25 cellular contexts compared by ENCODE assay signal in genomic region chrX:20471483-20471882, GRCh38.
"Had no signal": no experiment of that assay in that cellular context is flagged by ENCODE, and none has a peak within 500 bp of the region (broad histone marks: within the 10 kb centered on the region; RNA-seq: fewer than 3 reads in every experiment).

No MANE protein-coding gene starts in this region.

- H3K27me3 ChIP-seq: body of pancreas had no signal

- H3K4me1 Mint-ChIP-seq: activated CD4-positive, alpha-beta memory T cell treated with anti-CD3 and anti-CD28 coated beads, Interleukin-2, amount 10 ng/mL, durations not matched to agents 7 days and 5 days; activated naive CD4-positive, alpha-beta T cell treated with anti-CD3 and anti-CD28 coated beads, Interleukin-2, amount 50 U/mL, for 24 hours; central memory CD8-positive, alpha-beta T cell had no signal

- ATAC-seq: body of pancreas, Panc1, Right ventricle myocardium inferior had no signal

- H3K27me3 Mint-ChIP-seq: activated naive CD4-positive, alpha-beta T cell treated with anti-CD3 and anti-CD28 coated beads, Interleukin-2, amount 50 U/mL, for 24 hours; central memory CD8-positive, alpha-beta T cell had no signal

- H3K36me3 Mint-ChIP-seq: activated naive CD4-positive, alpha-beta T cell treated with anti-CD3 and anti-CD28 coated beads, Interleukin-2, amount 50 U/mL, for 24 hours had no signal

- H3K4me3 ChIP-seq: body of pancreas had no signal

- H3K27ac ChIP-seq: body of pancreas had no signal

- H3K9me3 Mint-ChIP-seq: activated CD4-positive, alpha-beta memory T cell treated with anti-CD3 and anti-CD28 coated beads, Interleukin-2, amount 10 ng/mL, durations not matched to agents 7 days and 5 days; activated naive CD4-positive, alpha-beta T cell treated with anti-CD3 and anti-CD28 coated beads, Interleukin-2, amount 50 U/mL, for 24 hours; central memory CD8-positive, alpha-beta T cell had no signal

- H3K27ac Mint-ChIP-seq: activated CD4-positive, alpha-beta memory T cell treated with anti-CD3 and anti-CD28 coated beads, Interleukin-2, amount 10 ng/mL, durations not matched to agents 7 days and 5 days; activated naive CD4-positive, alpha-beta T cell treated with anti-CD3 and anti-CD28 coated beads, Interleukin-2, amount 50 U/mL, for 24 hours had no signal

- FAIRE-seq: bronchial epithelial cell had no signal

- H3K4me1 ChIP-seq: body of pancreas had no signal

- DNase-seq: activated CD4-positive, alpha-beta memory T cell treated with anti-CD3 and anti-CD28 coated beads, Interleukin-2, amount 10 ng/mL, durations not matched to agents 7 days and 5 days; activated CD4-positive, alpha-beta T cell treated with anti-CD3 and anti-CD28 coated beads, Interleukin-2, amount 50 U/mL, for 1 hour; activated CD4-positive, CD25-positive, alpha-beta regulatory T cell; activated effector memory CD4-positive, alpha-beta T cell treated with Interleukin-2 at 50 U/mL for 16 hours; activated naive CD4-positive, alpha-beta T cell; aorta; body of pancreas; IMR-90; KG1; MV-4-11; NCI-H1092 treated with DMSO at 0.1 percent for 48 hours; NCI-H1417 treated with DMSO at 0.1 percent for 48 hours; NCI-H1694; NCI-H2081; NCI-H226; NCI-H526; NCI-H82; RPMI8226; T-helper 2 cell; T1000 had no signal

- H3K9me3 ChIP-seq: body of pancreas had no signal

- H3K4me3 Mint-ChIP-seq: activated CD4-positive, alpha-beta memory T cell treated with anti-CD3 and anti-CD28 coated beads, Interleukin-2, amount 10 ng/mL, durations not matched to agents 7 days and 5 days; activated naive CD4-positive, alpha-beta T cell treated with anti-CD3 and anti-CD28 coated beads, Interleukin-2, amount 50 U/mL, for 24 hours; central memory CD8-positive, alpha-beta T cell had no signal
